1 cellular context compared by ENCODE assay signal in the genomic region with DNA sequence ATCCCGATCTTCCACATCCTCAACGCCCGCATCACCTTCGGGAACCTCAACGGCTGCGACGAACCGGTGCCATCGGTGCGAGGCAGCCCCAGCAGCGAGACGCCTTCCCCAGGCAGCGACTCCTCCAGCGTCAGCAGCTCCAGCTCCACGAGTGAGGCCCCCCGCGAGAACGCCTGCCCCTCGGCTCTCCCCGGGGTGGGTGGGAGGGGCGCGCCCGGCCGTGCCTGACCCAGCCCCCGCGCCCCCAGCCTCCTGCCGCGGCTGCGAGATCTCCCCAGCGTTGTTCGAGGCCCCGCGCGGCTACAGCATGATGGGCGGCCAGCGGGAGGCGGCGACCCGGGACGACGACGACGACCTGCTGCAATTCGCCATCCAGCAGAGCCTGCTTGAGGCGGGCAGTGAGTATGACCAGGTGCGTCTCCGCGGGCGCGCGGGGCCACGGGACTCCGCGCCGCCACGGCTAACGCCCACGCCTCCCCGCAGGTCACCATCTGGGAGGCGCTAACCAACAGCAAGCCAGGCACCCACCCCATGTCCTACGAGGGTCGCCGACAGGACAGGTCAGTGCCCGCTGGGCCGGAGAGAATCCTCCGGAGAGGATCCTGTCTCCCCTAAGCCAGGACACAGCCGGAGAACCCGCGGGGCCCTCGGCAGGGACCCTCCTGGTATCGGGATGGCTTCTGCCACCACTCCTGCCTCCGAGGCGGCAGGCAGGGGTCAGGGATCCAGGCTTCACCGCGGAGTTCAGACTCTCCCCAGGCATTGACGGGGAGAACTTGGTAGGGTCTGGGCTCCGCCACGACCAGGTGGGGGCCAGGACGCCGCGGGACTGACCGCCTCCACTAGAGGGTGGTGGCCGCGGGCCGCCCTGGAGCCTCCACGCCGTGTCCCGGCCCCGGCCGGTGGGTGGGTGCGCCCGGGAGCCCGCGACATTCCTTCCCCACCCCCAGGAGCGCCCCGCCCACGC.
TF ChIP-seq lines count a peak whose summit lies in the region.

No MANE protein-coding gene starts in this region.

TF ChIP-seq in H1, 55 proteins besides CTCF, POLR2A, EP300 and RAD21:
- no peak for TF ChIP-seq HDAC6 (IDR thresholded peaks at IDR 0.05; ENCODE audit: low read depth, low read length)
